Comparison of ENCODE assay signal across 8 cellular contexts in the genomic region with DNA sequence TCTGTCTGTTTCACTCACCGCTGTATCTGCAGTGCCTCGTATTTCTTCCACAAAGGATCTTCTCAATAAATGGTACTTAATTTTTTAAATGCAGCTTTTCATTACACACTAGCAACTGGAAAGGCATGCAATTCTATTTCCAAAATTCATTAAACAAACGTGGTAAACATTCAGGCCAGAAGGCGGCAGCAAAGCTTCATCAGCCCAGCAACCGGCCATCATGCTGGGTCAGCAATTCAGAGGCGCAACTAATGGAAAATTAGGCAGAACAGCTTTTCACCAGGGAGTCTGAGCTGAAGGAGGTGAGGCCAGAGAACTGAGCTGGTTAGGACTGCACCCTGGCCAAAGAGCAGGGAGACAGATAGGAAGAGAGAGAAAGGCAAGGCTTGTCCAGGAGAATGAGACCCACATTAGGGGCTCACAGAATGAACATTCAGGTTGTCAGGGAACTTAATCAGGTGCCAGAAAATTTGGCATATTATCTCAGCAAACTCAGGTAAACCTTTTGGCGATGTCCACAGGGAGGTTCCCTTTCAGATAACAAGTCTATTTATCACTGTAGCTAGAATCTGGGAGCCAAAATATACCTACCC. TPM values are rescaled to one million over a fixed set of nuclear protein-coding genes. Genes with fewer than 3 reads are reported as not detected.
DNase-seq lines count a peak whose midpoint lies in the region; ATAC-seq, FAIRE-seq and TF ChIP-seq lines count a peak whose summit lies in the region.

No MANE protein-coding gene starts in this region.

- H3K9me3 ChIP-seq in AG04450 (ENCODE audit: control insufficient read depth, insufficient read depth, low read length) = no peaks in the 10 kb centered on the region; the same call in 1 of the 2 replicates
- H3K9me3 ChIP-seq in gastrocnemius medialis = no peaks in the 10 kb centered on the region

- ATAC-seq in WTC11 = peak; percentile 92
- peak; percentile 77 for ATAC-seq in left ventricle myocardium superior
- ATAC-seq in gastrocnemius medialis = peak in 1 of 2 donors; percentile 65

- H3K27ac Mint-ChIP-seq in WTC11 = no peak overlapping the region

- TF ChIP-seq POLR2A in GM12892 (IDR thresholded peaks at IDR 0.05; ENCODE audit: low read depth, low read length) (no peak), gastrocnemius medialis (IDR thresholded peaks at IDR 0.05) (no peak)

- peak; percentile 79 for FAIRE-seq in GM12892 (lab: Jason Lieb, UNC)

- H3K4me3 Mint-ChIP-seq in WTC11 = no peak overlapping the region

- H2AFZ ChIP-seq in KMS-11 (ENCODE audit: low read depth) = peak overlapping the region; percentile 15; the same call in 1 of the 2 replicates

- no peaks in the 10 kb centered on the region for H3K36me3 ChIP-seq in KMS-11 (ENCODE audit: insufficient read depth)
- no peaks in the 10 kb centered on the region for H3K36me3 ChIP-seq in gastrocnemius medialis

- CTCF ChIA-PET in AG04450 (lab: Charles Lee) (interaction anchor here (0.6 to 1.8 kb wide), 15 partner anchors 9 to 464 kb away, joined by 3 to 28 read pairs (median 3); no protein-coding TSS in a partner anchor), WTC11 (lab: Charles Lee) (interaction anchor here (0.6 to 2.4 kb wide), 19 partner anchors 9 to 747 kb away, joined by 3 to 15 read pairs (median 4); a partner anchor contains a TSS)

- no peaks in the 10 kb centered on the region for H3K79me2 ChIP-seq in KMS-11 (ENCODE audit: insufficient read depth, low read depth)

- POLR2A ChIA-PET in AG04450 (lab: Yijun Ruan, JAX) = no interaction called here
- POLR2A ChIA-PET in WTC11 (lab: Charles Lee) = no interaction called here

- H3K9ac ChIP-seq in KMS-11 = no peak overlapping the region

- intact Hi-C loops in left ventricle myocardium superior (cut with micrococcal nuclease) (loop anchor here (5.0 to 10.0 kb wide), 2 partner anchors 57 to 464 kb away; no protein-coding TSS in a partner anchor), gastrocnemius medialis (cut with DNase I; ENCODE audit: low total_unique reads) (loop anchor here (2.0 to 10.0 kb wide), 3 partner anchors 61 to 637 kb away; no protein-coding TSS in a partner anchor)

- DNase-seq in AG04450 (ENCODE audit: low read depth, low spot score) (no peak), GM12892 (ENCODE audit: insufficient read length) (no peak), WTC11 (ENCODE audit: low spot score) (peak; percentile 68), left ventricle myocardium superior (peak; percentile 65), gastrocnemius medialis (peak; percentile 16 to 25), NCI-H2196 treated with DMSO at 0.1 percent for 48 hours (lab: John Stamatoyannopoulos, UW; ENCODE audit: unreplicated experiment) (no peak)
- DNase-seq in central memory CD4-positive, alpha-beta T cell = no peak

- H3K4me1 ChIP-seq in KMS-11 (ENCODE audit: low read depth, poor library complexity, severe bottlenecking) = peaks cover 22% of the 10 kb centered on the region
- peaks cover 3 to 4% of the 10 kb centered on the region in 2 donors for H3K4me1 ChIP-seq in gastrocnemius medialis

- in situ Hi-C loops in gastrocnemius medialis (cut with MboI; ENCODE audit: low sequenced_read_pairs in 4 of 4) = loop anchor here (5.0 to 25.0 kb wide), 3 partner anchors 464 to 467 kb away; no protein-coding TSS in a partner anchor

- H3K4me3 ChIP-seq in AG04450 (ENCODE audit: low read depth, low read length) = no peak overlapping the region
- H3K4me3 ChIP-seq in KMS-11 (IDR thresholded peaks at IDR 0.05; ENCODE audit: insufficient read depth, low read depth, low read length) = no peak overlapping the region
- H3K4me3 ChIP-seq in gastrocnemius medialis = no peak overlapping the region

- no peak overlapping the region; the same call in 1 of the 2 replicates for H3K4me2 ChIP-seq in KMS-11

- no peaks in the 10 kb centered on the region for H3K27me3 Mint-ChIP-seq in WTC11 (ENCODE audit: low read depth)

- H3K27me3 ChIP-seq in AG04450 (ENCODE audit: control insufficient read depth, insufficient read depth, low read length) = no peaks in the 10 kb centered on the region
- no peaks in the 10 kb centered on the region for H3K27me3 ChIP-seq in KMS-11 (ENCODE audit: insufficient read depth, low read depth)
- no peaks in the 10 kb centered on the region for H3K27me3 ChIP-seq in gastrocnemius medialis

- H4K20me1 ChIP-seq in KMS-11 (ENCODE audit: insufficient read depth) = no peaks in the 10 kb centered on the region

- no peak overlapping the region for H3K27ac ChIP-seq in AG04450 (ENCODE audit: low read depth, low read length)
- H3K27ac ChIP-seq in KMS-11 = no peak overlapping the region
- no peak overlapping the region for H3K27ac ChIP-seq in gastrocnemius medialis

- TF ChIP-seq CTCF in AG04450 (IDR thresholded peaks at IDR 0.05; ENCODE audit: low read depth, low read length) (peak; percentile 74), KMS-11 (conservative IDR thresholded peaks at IDR 0.05; ENCODE audit: low read depth, low read length) (peak; percentile 92), WTC11 (IDR thresholded peaks at IDR 0.05) (peak; percentile 51), gastrocnemius medialis (IDR thresholded peaks at IDR 0.05 in 4 of 5, conservative IDR thresholded peaks at IDR 0.05 in 1 of 5) (peak; percentile 62 to 77 (median 71))

- peaks cover 22% of the 10 kb centered on the region for H3K9me3 Mint-ChIP-seq in WTC11

- no peaks in the 10 kb centered on the region for H3K4me1 Mint-ChIP-seq in WTC11

- H3K36me3 Mint-ChIP-seq in WTC11 = no peaks in the 10 kb centered on the region

TF ChIP-seq in WTC11, 78 proteins besides CTCF, POLR2A, EP300 and RAD21 (continues in another document):
- TF ChIP-seq, protein P1, sequence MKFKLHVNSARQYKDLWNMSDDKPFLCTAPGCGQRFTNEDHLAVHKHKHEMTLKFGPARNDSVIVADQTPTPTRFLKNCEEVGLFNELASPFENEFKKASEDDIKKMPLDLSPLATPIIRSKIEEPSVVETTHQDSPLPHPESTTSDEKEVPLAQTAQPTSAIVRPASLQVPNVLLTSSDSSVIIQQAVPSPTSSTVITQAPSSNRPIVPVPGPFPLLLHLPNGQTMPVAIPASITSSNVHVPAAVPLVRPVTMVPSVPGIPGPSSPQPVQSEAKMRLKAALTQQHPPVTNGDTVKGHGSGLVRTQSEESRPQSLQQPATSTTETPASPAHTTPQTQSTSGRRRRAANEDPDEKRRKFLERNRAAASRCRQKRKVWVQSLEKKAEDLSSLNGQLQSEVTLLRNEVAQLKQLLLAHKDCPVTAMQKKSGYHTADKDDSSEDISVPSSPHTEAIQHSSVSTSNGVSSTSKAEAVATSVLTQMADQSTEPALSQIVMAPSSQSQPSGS (CRISPR knock-in tag; IDR thresholded peaks at IDR 0.05; ENCODE audit: borderline replicate concordance, low read depth) = no peak
- TF ChIP-seq, protein P2, sequence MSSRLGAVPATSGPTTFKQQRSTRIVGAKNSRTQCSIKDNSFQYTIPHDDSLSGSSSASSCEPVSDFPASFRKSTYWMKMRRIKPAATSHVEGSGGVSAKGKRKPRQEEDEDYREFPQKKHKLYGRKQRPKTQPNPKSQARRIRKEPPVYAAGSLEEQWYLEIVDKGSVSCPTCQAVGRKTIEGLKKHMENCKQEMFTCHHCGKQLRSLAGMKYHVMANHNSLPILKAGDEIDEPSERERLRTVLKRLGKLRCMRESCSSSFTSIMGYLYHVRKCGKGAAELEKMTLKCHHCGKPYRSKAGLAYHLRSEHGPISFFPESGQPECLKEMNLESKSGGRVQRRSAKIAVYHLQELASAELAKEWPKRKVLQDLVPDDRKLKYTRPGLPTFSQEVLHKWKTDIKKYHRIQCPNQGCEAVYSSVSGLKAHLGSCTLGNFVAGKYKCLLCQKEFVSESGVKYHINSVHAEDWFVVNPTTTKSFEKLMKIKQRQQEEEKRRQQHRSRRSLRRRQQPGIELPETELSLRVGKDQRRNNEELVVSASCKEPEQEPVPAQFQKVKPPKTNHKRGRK (CRISPR knock-in tag; IDR thresholded peaks at IDR 0.05; ENCODE audit: borderline replicate concordance) = no peak
- TF ChIP-seq IRF2 (CRISPR knock-in tag; IDR thresholded peaks at IDR 0.05; ENCODE audit: borderline replicate concordance, low read depth) (no peak), ZNF219 (CRISPR knock-in tag; IDR thresholded peaks at IDR 0.05; ENCODE audit: borderline replicate concordance) (no peak), ELF4 (CRISPR knock-in tag; IDR thresholded peaks at IDR 0.05; ENCODE audit: low read depth) (no peak), MYBL2 (CRISPR knock-in tag; IDR thresholded peaks at IDR 0.05) (no peak)
- TF ChIP-seq, protein P3, sequence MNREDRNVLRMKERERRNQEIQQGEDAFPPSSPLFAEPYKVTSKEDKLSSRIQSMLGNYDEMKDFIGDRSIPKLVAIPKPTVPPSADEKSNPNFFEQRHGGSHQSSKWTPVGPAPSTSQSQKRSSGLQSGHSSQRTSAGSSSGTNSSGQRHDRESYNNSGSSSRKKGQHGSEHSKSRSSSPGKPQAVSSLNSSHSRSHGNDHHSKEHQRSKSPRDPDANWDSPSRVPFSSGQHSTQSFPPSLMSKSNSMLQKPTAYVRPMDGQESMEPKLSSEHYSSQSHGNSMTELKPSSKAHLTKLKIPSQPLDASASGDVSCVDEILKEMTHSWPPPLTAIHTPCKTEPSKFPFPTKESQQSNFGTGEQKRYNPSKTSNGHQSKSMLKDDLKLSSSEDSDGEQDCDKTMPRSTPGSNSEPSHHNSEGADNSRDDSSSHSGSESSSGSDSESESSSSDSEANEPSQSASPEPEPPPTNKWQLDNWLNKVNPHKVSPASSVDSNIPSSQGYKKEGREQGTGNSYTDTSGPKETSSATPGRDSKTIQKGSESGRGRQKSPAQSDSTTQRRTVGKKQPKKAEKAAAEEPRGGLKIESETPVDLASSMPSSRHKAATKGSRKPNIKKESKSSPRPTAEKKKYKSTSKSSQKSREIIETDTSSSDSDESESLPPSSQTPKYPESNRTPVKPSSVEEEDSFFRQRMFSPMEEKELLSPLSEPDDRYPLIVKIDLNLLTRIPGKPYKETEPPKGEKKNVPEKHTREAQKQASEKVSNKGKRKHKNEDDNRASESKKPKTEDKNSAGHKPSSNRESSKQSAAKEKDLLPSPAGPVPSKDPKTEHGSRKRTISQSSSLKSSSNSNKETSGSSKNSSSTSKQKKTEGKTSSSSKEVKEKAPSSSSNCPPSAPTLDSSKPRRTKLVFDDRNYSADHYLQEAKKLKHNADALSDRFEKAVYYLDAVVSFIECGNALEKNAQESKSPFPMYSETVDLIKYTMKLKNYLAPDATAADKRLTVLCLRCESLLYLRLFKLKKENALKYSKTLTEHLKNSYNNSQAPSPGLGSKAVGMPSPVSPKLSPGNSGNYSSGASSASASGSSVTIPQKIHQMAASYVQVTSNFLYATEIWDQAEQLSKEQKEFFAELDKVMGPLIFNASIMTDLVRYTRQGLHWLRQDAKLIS (CRISPR knock-in tag; IDR thresholded peaks at IDR 0.05; ENCODE audit: borderline replicate concordance) = no peak

RNA-seq across cellular contexts. Expression of a gene that starts 17.7 kb away (rescaled TPM):
- 0.02 and 0.11 TPM in 2 replicates for polyA plus RNA-seq in AG04450 (2011; rRNA removed)
- 0.13 TPM in 1 of 2 replicates, not detected in the other for polyA minus RNA-seq in AG04450 (2011; rRNA and poly(A)+ RNA removed)
- polyA plus RNA-seq in GM12892 (2012; ENCODE audit: missing spikeins) = 0.98 TPM
- total RNA-seq in WTC11 (2021) (2.5 to 3.4 TPM (median 2.7 TPM) in 3 replicates), left ventricle myocardium superior (12.5 TPM), gastrocnemius medialis (10 to 100 TPM in 1 of 4 donors, 1 to 10 TPM in 3; 3.7 to 14.3 (median 5.2) TPM)

Comparison
In these comparisons a context has a peak if more than half of its experiments do, and no peak if none do; other contexts are left out.
1. DNase-seq: peak in WTC11 (single experiment), left ventricle myocardium superior (single experiment) and gastrocnemius medialis (2 of 2); none in AG04450 (single experiment), GM12892 (single experiment), central memory CD4-positive, alpha-beta T cell (single experiment) and NCI-H2196 treated with DMSO at 0.1 percent for 48 hours (single experiment).
2. Peak in every context shown above with its lines, with median percentiles within 50 percentile points of each other: CTCF ChIP-seq.